9 cellular contexts compared by ENCODE assay signal in genomic region chr14:28767851-28768548, GRCh38. TPM values are rescaled to one million over a fixed set of nuclear protein-coding genes. Genes with fewer than 3 reads are reported as not detected.
DNase-seq lines count a peak whose midpoint lies in the region; ATAC-seq, FAIRE-seq and TF ChIP-seq lines count a peak whose summit lies in the region.
"Had no signal": no experiment of that assay in that cellular context is flagged by ENCODE, and none has a peak within 500 bp of the region (broad histone marks: within the 10 kb centered on the region; RNA-seq: fewer than 3 reads in every experiment).

No MANE protein-coding gene starts in this region.

- DNase-seq in Ammon's horn (ENCODE audit: low spot score) (peak; percentile 65), H4 (ENCODE audit: low spot score) (peak; percentile 50), islet precursor cell (peak; percentile 87), adrenal gland (no peak), GM12892 (ENCODE audit: insufficient read length) (no peak)
- no peak for DNase-seq in activated naive CD8-positive, alpha-beta T cell treated with anti-CD3 and anti-CD28 coated beads, Interleukin-2, amount 50 U/mL, for 24 hours
- DNase-seq: PC-3 had no signal

- peaks cover 7% of the 10 kb centered on the region for H3K36me3 Mint-ChIP-seq in activated naive CD8-positive, alpha-beta T cell treated with anti-CD3 and anti-CD28 coated beads, Interleukin-2, amount 50 U/mL, for 24 hours (ENCODE audit: low read depth)

- WGBS in adrenal gland, 4 donors: 9 to 14% (median 10%) methylated on average over 32 to 65 of the region's 65 CpGs

- H3K9me3 Mint-ChIP-seq in activated naive CD8-positive, alpha-beta T cell treated with anti-CD3 and anti-CD28 coated beads, Interleukin-2, amount 50 U/mL, for 24 hours: peaks cover 21% of the 10 kb centered on the region

- peaks cover 0 to 15% of the 10 kb centered on the region in 2 donors for H3K4me1 ChIP-seq in adrenal gland (replicated peaks in 1 of 2)

- intact Hi-C loops in adrenal gland (cut with DNase I): no loop called here

- H3K27me3 Mint-ChIP-seq in activated naive CD8-positive, alpha-beta T cell treated with anti-CD3 and anti-CD28 coated beads, Interleukin-2, amount 50 U/mL, for 24 hours: peaks cover 59% of the 10 kb centered on the region

- no peak overlapping the region for H3K27ac ChIP-seq in adrenal gland

- TF ChIP-seq CTCF in adrenal gland (IDR thresholded peaks at IDR 0.05): no peak

- H3K4me3 Mint-ChIP-seq in activated naive CD8-positive, alpha-beta T cell treated with anti-CD3 and anti-CD28 coated beads, Interleukin-2, amount 50 U/mL, for 24 hours: peak overlapping the region; percentile 14

- H3K4me3 ChIP-seq in adrenal gland: no peak overlapping the region

- no peak for FAIRE-seq in GM12892 (lab: Jason Lieb, UNC)

- peaks cover 12% of the 10 kb centered on the region for H3K4me1 Mint-ChIP-seq in activated naive CD8-positive, alpha-beta T cell treated with anti-CD3 and anti-CD28 coated beads, Interleukin-2, amount 50 U/mL, for 24 hours

- no peaks in the 10 kb centered on the region for H3K9me3 ChIP-seq in adrenal gland (replicated peaks in 1 of 3)

- peaks cover 71% of the 10 kb centered on the region for H3K27me3 ChIP-seq in adrenal gland

- H3K36me3 ChIP-seq in adrenal gland (replicated peaks in 1 of 2): no peaks in the 10 kb centered on the region

- no peak for TF ChIP-seq POLR2A in adrenal gland (IDR thresholded peaks at IDR 0.05)
- no peak for TF ChIP-seq POLR2A in GM12892 (IDR thresholded peaks at IDR 0.05; ENCODE audit: low read depth, low read length)

- ATAC-seq in activated naive CD8-positive, alpha-beta T cell treated with anti-CD3 and anti-CD28 coated beads, Interleukin-2, amount 50 U/mL, for 24 hours: no peak
- no peak for ATAC-seq in HG02763 (IDR thresholded peaks at IDR 0.05; ENCODE audit: unreplicated experiment)
- ATAC-seq in GM21576 (IDR thresholded peaks at IDR 0.05; ENCODE audit: unreplicated experiment): no peak
- ATAC-seq: PC-3 had no signal

- no peak overlapping the region for H3K27ac Mint-ChIP-seq in activated naive CD8-positive, alpha-beta T cell treated with anti-CD3 and anti-CD28 coated beads, Interleukin-2, amount 50 U/mL, for 24 hours

RNA-seq across cellular contexts. Expression of gene FOXG1, which starts 1.4 kb away (rescaled TPM):
- total RNA-seq in H4 (2014; rRNA removed; shearing (Covaris generic)): 4.8 and 8.2 TPM in 2 replicates
- under 1 TPM in 2 of 8 donors, not detected in 6; 0.07 to 0.10 TPM for total RNA-seq in adrenal gland
- polyA plus RNA-seq in adrenal gland: under 1 TPM in 2 of 3 donors, not detected in 1; 0.07 to 0.08 TPM
- 1.00 TPM for polyA plus RNA-seq in GM12892 (2012; ENCODE audit: missing spikeins)
- total RNA-seq: PC-3 had no signal

Comparison
In these comparisons a context has a peak if more than half of its experiments do, and no peak if none do; other contexts are left out.
1. DNase-seq: peak in Ammon's horn (single experiment), H4 (single experiment) and islet precursor cell (single experiment); none in activated naive CD8-positive, alpha-beta T cell treated with anti-CD3 and anti-CD28 coated beads, Interleukin-2, amount 50 U/mL, for 24 hours (single experiment), adrenal gland (0 of 7) and GM12892 (single experiment).